Comparison of ENCODE assay signal across 16 cellular contexts in the genomic region with DNA sequence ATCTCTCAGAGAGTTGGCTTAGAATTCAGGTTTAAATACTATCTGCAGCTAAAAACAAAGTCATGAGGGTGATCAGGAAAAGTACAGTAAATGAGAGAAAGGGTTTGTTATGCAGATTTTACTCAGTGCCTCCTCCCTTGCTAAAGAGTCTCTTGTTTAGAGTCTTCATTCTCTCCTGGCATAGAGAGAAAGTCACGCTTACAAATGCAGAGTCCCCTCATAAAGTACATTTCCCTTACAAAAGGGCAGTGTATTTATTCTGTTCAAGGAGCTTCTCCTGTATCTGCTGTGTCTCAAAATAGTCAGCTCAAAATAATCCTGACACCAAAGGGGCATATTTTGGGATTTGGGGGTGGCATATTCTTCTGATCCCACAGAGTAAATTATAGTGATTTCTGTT.
A peak's percentile ranks its signal among the peaks of the same experiment; 100 is the strongest.
DNase-seq lines count a peak whose midpoint lies in the region; ATAC-seq lines count a peak whose summit lies in the region.
"Had no signal": no experiment of that assay in that cellular context is flagged by ENCODE, and none has a peak within 500 bp of the region (broad histone marks: within the 10 kb centered on the region; RNA-seq: fewer than 3 reads in every experiment).

No MANE protein-coding gene starts in this region.

- DNase-seq in DMS 273 (lab: John Stamatoyannopoulos, UW; ENCODE audit: unreplicated experiment), result peak; percentile 10
- no peak for DNase-seq in DMS 273 treated with DMSO at 0.1 percent for 48 hours (lab: John Stamatoyannopoulos, UW)
- peak; percentile 19 for DNase-seq in foreskin melanocyte
- peak; percentile 43 for DNase-seq in iPS-NIHi11 (ENCODE audit: low spot score)
- DNase-seq in NCI-H1694 treated with DMSO at 0.1 percent for 48 hours (lab: John Stamatoyannopoulos, UW), result no peak
- no peak for DNase-seq in DMS153 (lab: John Stamatoyannopoulos, UW)
- DNase-seq: ACHN; CD4-positive, alpha-beta memory T cell; GDM1; Kasumi-1; NCI-H1694; NCI-H526; OCI-M1; SJCRH30 had no signal

- ATAC-seq in HG03135 (IDR thresholded peaks at IDR 0.05; ENCODE audit: unreplicated experiment), result no peak
- ATAC-seq in GM18502 (IDR thresholded peaks at IDR 0.05; ENCODE audit: poor library complexity, unreplicated experiment), result no peak

Comparison
In these comparisons a context has a peak if more than half of its experiments do, and no peak if none do; other contexts are left out.
1. DNase-seq: peak in DMS 273 (single experiment), foreskin melanocyte (single experiment) and iPS-NIHi11 (single experiment); none in DMS 273 treated with DMSO at 0.1 percent for 48 hours (single experiment), NCI-H1694 treated with DMSO at 0.1 percent for 48 hours (single experiment) and DMS153 (single experiment).